In genomic region chr17:44977740-44978584, GRCh38 we compare ENCODE assay signal across 18 cellular contexts. TPM values are rescaled to one million over a fixed set of nuclear protein-coding genes. Genes with fewer than 3 reads are reported as not detected.
DNase-seq lines count a peak whose midpoint lies in the region; ATAC-seq and TF ChIP-seq lines count a peak whose summit lies in the region.
"Had no signal": no experiment of that assay in that cellular context is flagged by ENCODE, and none has a peak within 500 bp of the region (broad histone marks: within the 10 kb centered on the region; RNA-seq: fewer than 3 reads in every experiment).

No MANE protein-coding gene starts in this region.

- 36 to 55% methylated on average over 2 to 4 of the region's 10 CpGs for WGBS in esophagus squamous epithelium, 2 donors
- WGBS in transverse colon (ENCODE audit: low coverage in 1 of 2), 2 donors, result 64% methylated on average over 8 of the region's 10 CpGs; no CpG with 5 or more reads in 1 of the 2 donors

- no peak for TF ChIP-seq EP300 in transverse colon (IDR thresholded peaks at IDR 0.05; ENCODE audit: low read depth)

- ATAC-seq in activated CD8-positive, alpha-beta memory T cell treated with anti-CD3 and anti-CD28 coated beads, Interleukin-2, amount 10 ng/mL, durations not matched to agents 7 days and 5 days, result peak; percentile 9
- ATAC-seq in GM21717 (IDR thresholded peaks at IDR 0.05; ENCODE audit: unreplicated experiment) (no peak), HG03196 (IDR thresholded peaks at IDR 0.05; ENCODE audit: unreplicated experiment) (no peak)
- ATAC-seq: activated CD4-positive, alpha-beta T cell treated with anti-CD3 and anti-CD28 coated beads for 36 hours; left colon had no signal

- H3K9me3 ChIP-seq in esophagus squamous epithelium (no peaks in the 10 kb centered on the region), muscle layer of colon (ENCODE audit: low read length) (no peaks in the 10 kb centered on the region), transverse colon (no peaks in the 10 kb centered on the region)

- H3K4me3 ChIP-seq in esophagus squamous epithelium (no peak overlapping the region), muscle layer of colon (ENCODE audit: low read depth in 1 of 2, low read length in 2 of 2) (no peak overlapping the region), transverse colon (no peak overlapping the region)

- CTCF ChIA-PET in activated CD8-positive, alpha-beta memory T cell treated with anti-CD3 and anti-CD28 coated beads, Interleukin-2, amount 10 ng/mL, durations not matched to agents 7 days and 5 days (lab: Charles Lee), result interaction anchor here (1.5 to 2.0 kb wide), 2 partner anchors 9 to 43 kb away, joined by 3 to 4 read pairs; no protein-coding TSS in a partner anchor

- peaks cover 0 to 53% (median 29%) of the 10 kb centered on the region in 3 donors for H3K4me1 ChIP-seq in esophagus squamous epithelium
- peaks cover 59% of the 10 kb centered on the region for H3K4me1 ChIP-seq in muscle layer of colon (ENCODE audit: insufficient read depth, low read length)
- peaks cover 18 to 44% (median 22%) of the 10 kb centered on the region in 4 donors for H3K4me1 ChIP-seq in transverse colon

- no peaks in the 10 kb centered on the region for H3K4me1 Mint-ChIP-seq in activated CD8-positive, alpha-beta memory T cell treated with anti-CD3 and anti-CD28 coated beads, Interleukin-2, amount 10 ng/mL, durations not matched to agents 7 days and 5 days
- H3K4me1 Mint-ChIP-seq: activated CD4-positive, alpha-beta T cell treated with anti-CD3 and anti-CD28 coated beads for 36 hours had no signal

- TF ChIP-seq POLR2A in esophagus squamous epithelium (IDR thresholded peaks at IDR 0.05), result no peak
- TF ChIP-seq POLR2A in transverse colon (IDR thresholded peaks at IDR 0.05), result no peak

- no peak for TF ChIP-seq CTCF in esophagus squamous epithelium (IDR thresholded peaks at IDR 0.05)
- no peak for TF ChIP-seq CTCF in transverse colon (IDR thresholded peaks at IDR 0.05)

- H3K9ac ChIP-seq in muscle layer of colon (ENCODE audit: low read length), result peak overlapping the region; percentile 31

- peaks cover 57% of the 10 kb centered on the region for H3K27me3 Mint-ChIP-seq in activated CD8-positive, alpha-beta memory T cell treated with anti-CD3 and anti-CD28 coated beads, Interleukin-2, amount 10 ng/mL, durations not matched to agents 7 days and 5 days

- H3K27ac Mint-ChIP-seq in activated CD8-positive, alpha-beta memory T cell treated with anti-CD3 and anti-CD28 coated beads, Interleukin-2, amount 10 ng/mL, durations not matched to agents 7 days and 5 days, result no peak overlapping the region
- H3K27ac Mint-ChIP-seq: activated CD4-positive, alpha-beta T cell treated with anti-CD3 and anti-CD28 coated beads for 36 hours had no signal

- DNase-seq in activated CD8-positive, alpha-beta memory T cell treated with anti-CD3 and anti-CD28 coated beads, Interleukin-2, amount 10 ng/mL, durations not matched to agents 7 days and 5 days, result no peak
- no peak for DNase-seq in activated CD8-positive, alpha-beta memory T cell treated with anti-CD3 and anti-CD28 coated beads for 24 hours
- DNase-seq in esophagus squamous epithelium (lab: John Stamatoyannopoulos, UW) (no peak), transverse colon (no peak)
- DNase-seq in stimulated activated CD4-positive, alpha-beta T cell treated with anti-CD3 and anti-CD28 coated beads, Interleukin-2, amount 100 ng/mL, for 48 hours, result no peak
- DNase-seq: activated CD4-positive, alpha-beta T cell treated with anti-CD3 and anti-CD28 coated beads for 36 hours; activated effector memory CD4-positive, alpha-beta T cell treated with Interleukin-2 at 50 U/mL for 16 hours; C1 segment of cervical spinal cord; left colon; NCI-H446 treated with DMSO at 0.1 percent for 48 hours; NK-92 treated with Interleukin-12 subunit alpha and Interleukin-12 subunit beta, amount 100 ng/mL, for 24 hours; occipital lobe had no signal

- H3K27me3 ChIP-seq in esophagus squamous epithelium, result peaks cover 0 to 52% (median 0%) of the 10 kb centered on the region in 4 donors
- no peaks in the 10 kb centered on the region for H3K27me3 ChIP-seq in muscle layer of colon (ENCODE audit: control insufficient read depth in 1 of 2, insufficient read depth in 2 of 2, low read length in 2 of 2)
- H3K27me3 ChIP-seq in transverse colon, result peaks cover 39% of the 10 kb centered on the region

- intact Hi-C loops in esophagus squamous epithelium (cut with DNase I) (no loop called here), transverse colon (cut with DNase I; ENCODE audit: low total_unique reads) (no loop called here)

- no peak overlapping the region for H3K4me3 Mint-ChIP-seq in activated CD8-positive, alpha-beta memory T cell treated with anti-CD3 and anti-CD28 coated beads, Interleukin-2, amount 10 ng/mL, durations not matched to agents 7 days and 5 days
- H3K4me3 Mint-ChIP-seq: activated CD4-positive, alpha-beta T cell treated with anti-CD3 and anti-CD28 coated beads for 36 hours had no signal

- in situ Hi-C loops in transverse colon (cut with MboI; ENCODE audit: low pct_ligation_motif_present in 1 of 4, low pct_unique_long_range_greater_than_20kb in 1 of 4, low sequenced_read_pairs in 3 of 4), result no loop called here

- H3K36me3 Mint-ChIP-seq in activated CD8-positive, alpha-beta memory T cell treated with anti-CD3 and anti-CD28 coated beads, Interleukin-2, amount 10 ng/mL, durations not matched to agents 7 days and 5 days, result peaks cover 2% of the 10 kb centered on the region

- H3K27ac ChIP-seq in esophagus squamous epithelium (peak overlapping the region in 3 of 4 donors; percentile 40 to 81 (median 79)), muscle layer of colon (ENCODE audit: low read depth, low read length) (peak overlapping the region; percentile 86), transverse colon (peak overlapping the region; percentile 53 to 87 (median 60))
- H3K27ac ChIP-seq: epithelial cell of prostate had no signal

- no peaks in the 10 kb centered on the region for H3K9me3 Mint-ChIP-seq in activated CD8-positive, alpha-beta memory T cell treated with anti-CD3 and anti-CD28 coated beads, Interleukin-2, amount 10 ng/mL, durations not matched to agents 7 days and 5 days (ENCODE audit: low read depth)

- no peaks in the 10 kb centered on the region for H3K36me3 ChIP-seq in esophagus squamous epithelium
- H3K36me3 ChIP-seq in muscle layer of colon (ENCODE audit: insufficient read depth, low read length), result no peaks in the 10 kb centered on the region
- no peaks in the 10 kb centered on the region for H3K36me3 ChIP-seq in transverse colon

RNA-seq across cellular contexts. Expression of gene C1QL1, which starts 9.9 kb away (rescaled TPM):
- under 1 TPM; 0.33 to 0.38 TPM for total RNA-seq in activated CD8-positive, alpha-beta memory T cell treated with anti-CD3 and anti-CD28 coated beads, Interleukin-2, amount 10 ng/mL, durations not matched to agents 7 days and 5 days
- total RNA-seq in esophagus squamous epithelium, result 1 to 10 TPM in 1 of 4 donors, under 1 TPM in 2, not detected in 1; 0.35 to 2.3 (median 0.70) TPM
- 1 to 10 TPM in 2 of 4 donors, under 1 TPM in 1, not detected in 1; 0.55 to 6.8 (median 1.1) TPM for total RNA-seq in transverse colon
- total RNA-seq: bronchial epithelial cell, mononuclear cell had no signal

RNA-seq across cellular contexts. Expression of gene KIF18B, which starts 30.4 kb away (rescaled TPM):
- 100 to 1,000 TPM in 1 of 2 experiments, 10 to 100 TPM in 1; 86.7 to 117 TPM for total RNA-seq in activated CD8-positive, alpha-beta memory T cell treated with anti-CD3 and anti-CD28 coated beads, Interleukin-2, amount 10 ng/mL, durations not matched to agents 7 days and 5 days
- total RNA-seq in esophagus squamous epithelium (10 to 100 TPM in 1 of 4 donors, 1 to 10 TPM in 3; 3.3 to 11.1 (median 4.8) TPM), transverse colon (1 to 10 TPM in 3 of 4 donors, under 1 TPM in 1; 0.82 to 7.6 (median 3.7) TPM)
- total RNA-seq: bronchial epithelial cell had no signal

Comparison
In these comparisons a context has a peak if more than half of its experiments do, and no peak if none do; other contexts are left out.
1. RNA of gene KIF18B, which starts 30.4 kb away (total RNA-seq): 86.7 to 117 TPM in activated CD8-positive, alpha-beta memory T cell treated with anti-CD3 and anti-CD28 coated beads, Interleukin-2, amount 10 ng/mL, durations not matched to agents 7 days and 5 days; 3.3 to 11.1 TPM in esophagus squamous epithelium and 0.82 to 7.6 TPM in transverse colon; every median in the first group is over 4 times any median in the second.
2. Peak in every context shown above with its lines, with median percentiles within 50 percentile points of each other: H3K27ac ChIP-seq.